ENCODE assay signal across 26 cellular contexts in genomic region chr19:54424660-54425381, GRCh38. TPM values are rescaled to one million over a fixed set of nuclear protein-coding genes. Genes with fewer than 3 reads are reported as not detected.
"Had no signal": no experiment of that assay in that cellular context is flagged by ENCODE, and none has a peak within 500 bp of the region (broad histone marks: within the 10 kb centered on the region; RNA-seq: fewer than 3 reads in every experiment).

No MANE protein-coding gene starts in this region.

- H3K36me3 ChIP-seq: heart left ventricle, pancreas, spleen, thoracic aorta, transverse colon had no signal

- H3K36me3 Mint-ChIP-seq: naive B cell; stimulated activated memory B cell treated with anti-CD40 and anti-IgM and Interleukin-4, amounts not matched to agents 10 μg/mL and 1 μg/mL and 100 μg/mL, for 72 hours had no signal

- ATAC-seq: esophagus mucosa; heart left ventricle; pancreas; psoas muscle; sciatic nerve; stimulated activated memory B cell treated with anti-CD40 and anti-IgM and Interleukin-4, amounts not matched to agents 10 μg/mL and 1 μg/mL and 100 μg/mL, for 72 hours had no signal

- H3K27ac Mint-ChIP-seq: naive B cell; nephron; stimulated activated memory B cell treated with anti-CD40 and anti-IgM and Interleukin-4, amounts not matched to agents 10 μg/mL and 1 μg/mL and 100 μg/mL, for 72 hours; stimulated activated naive CD8-positive, alpha-beta T cell treated with anti-CD3 and anti-CD28 coated beads, Interleukin-15, Interleukin-2, amounts not matched to agents 100 ng/mL and 50 ng/mL, for 24 hours had no signal

- H3K4me3 Mint-ChIP-seq: nephron; stimulated activated memory B cell treated with anti-CD40 and anti-IgM and Interleukin-4, amounts not matched to agents 10 μg/mL and 1 μg/mL and 100 μg/mL, for 72 hours; stimulated activated naive CD8-positive, alpha-beta T cell treated with anti-CD3 and anti-CD28 coated beads, Interleukin-15, Interleukin-2, amounts not matched to agents 100 ng/mL and 50 ng/mL, for 24 hours had no signal

- H3K4me1 ChIP-seq: pancreas, psoas muscle had no signal

- H3K27ac ChIP-seq: coronary artery, heart left ventricle, pancreas, psoas muscle, spleen, thoracic aorta, transverse colon had no signal

- H3K27me3 ChIP-seq: pancreas had no signal

- H3K9me3 Mint-ChIP-seq: nephron; stimulated activated memory B cell treated with anti-CD40 and anti-IgM and Interleukin-4, amounts not matched to agents 10 μg/mL and 1 μg/mL and 100 μg/mL, for 72 hours; stimulated activated naive CD8-positive, alpha-beta T cell treated with anti-CD3 and anti-CD28 coated beads, Interleukin-15, Interleukin-2, amounts not matched to agents 100 ng/mL and 50 ng/mL, for 24 hours had no signal

- H3K4me3 ChIP-seq: coronary artery, heart left ventricle, pancreas, psoas muscle, spleen, thoracic aorta, transverse colon had no signal

- H3K4me1 Mint-ChIP-seq: stimulated activated memory B cell treated with anti-CD40 and anti-IgM and Interleukin-4, amounts not matched to agents 10 μg/mL and 1 μg/mL and 100 μg/mL, for 72 hours had no signal

- H3K9me3 ChIP-seq: heart left ventricle, pancreas, psoas muscle, spleen, thoracic aorta, transverse colon had no signal

- DNase-seq: effector CD8-positive, alpha-beta T cell; heart left ventricle; hippocampal formation; mesendoderm; naive B cell; nucleus accumbens; pancreas; psoas muscle; retina; spleen; stimulated activated CD4-positive, alpha-beta T cell treated with anti-CD3 and anti-CD28 coated beads, Interleukin-15, amount 100 ng/mL, for 24 hours; stimulated activated CD4-positive, alpha-beta T cell treated with anti-CD3 and anti-CD28 coated beads, Interleukin-1b, Interleukin-23, amount 100 ng/mL, for 48 hours; stimulated activated CD4-positive, alpha-beta T cell treated with anti-CD3 and anti-CD28 coated beads, Interleukin-4, amount 100 ng/mL, for 24 hours; transverse colon had no signal

RNA-seq across cellular contexts. Expression of gene TTYH1, which starts 9.6 kb away (rescaled TPM):
- total RNA-seq: dermis microvascular lymphatic vessel endothelial cell, fibroblast of lung, glomerular endothelial cell, kidney epithelial cell, lung microvascular endothelial cell, thoracic aorta had no signal
- polyA plus RNA-seq: fibroblast of lung had no signal
